Comparison of ENCODE assay signal across 17 cellular contexts in the genomic region with DNA sequence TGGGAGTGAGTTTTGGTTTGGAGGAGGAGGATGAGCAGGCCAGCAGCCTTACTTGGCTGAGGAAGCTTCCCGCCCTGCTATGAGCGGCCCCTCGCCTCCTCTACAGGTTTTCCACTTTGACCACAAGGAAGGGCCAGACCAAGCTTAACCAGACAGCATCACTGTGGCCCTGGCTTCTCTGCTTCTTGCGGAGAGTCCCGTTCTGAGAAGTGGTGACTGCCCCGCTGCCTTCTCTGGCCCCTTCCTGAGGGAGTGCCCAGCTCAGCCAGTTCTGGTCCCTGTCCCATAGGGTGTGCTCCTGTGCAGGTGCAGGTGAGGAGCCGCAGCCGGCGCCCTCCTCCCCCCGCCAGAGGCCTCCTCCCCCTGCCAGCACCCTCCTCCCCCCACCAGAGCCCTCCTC.
"Had no signal": no experiment of that assay in that cellular context is flagged by ENCODE, and none has a peak within 500 bp of the region (broad histone marks: within the 10 kb centered on the region; RNA-seq: fewer than 3 reads in every experiment).

No MANE protein-coding gene starts in this region.

- ATAC-seq: body of pancreas, foreskin keratinocyte, T-helper 17 cell had no signal

- H3K27me3 ChIP-seq: body of pancreas, ovary, sigmoid colon, transverse colon had no signal

- H3K36me3 ChIP-seq: ovary, transverse colon had no signal

- H3K27ac ChIP-seq: body of pancreas, coronary artery, foreskin keratinocyte, ovary, sigmoid colon, transverse colon had no signal

- H3K4me3 Mint-ChIP-seq: activated naive CD8-positive, alpha-beta T cell; T-helper 17 cell had no signal

- H3K4me1 ChIP-seq: body of pancreas, foreskin keratinocyte had no signal

- DNase-seq: activated CD4-positive, alpha-beta T cell treated with anti-CD3 and anti-CD28 coated beads for 48 hours; activated CD8-positive, alpha-beta memory T cell treated with anti-CD3 and anti-CD28 coated beads for 24 hours; activated gamma-delta T cell treated with Interleukin-2 at 50 U/mL for 16 hours; amniotic stem cell; body of pancreas; central memory CD4-positive, alpha-beta T cell; effector CD8-positive, alpha-beta T cell; foreskin keratinocyte; kidney glomerular epithelial cell; mesendoderm; ovary; sigmoid colon; stimulated activated CD4-positive, alpha-beta T cell treated with anti-CD3 and anti-CD28 coated beads, Interleukin-1b, Interleukin-23, amount 100 ng/mL, for 48 hours; T-helper 17 cell; transverse colon had no signal

- H3K27ac Mint-ChIP-seq: activated naive CD8-positive, alpha-beta T cell; T-helper 17 cell had no signal

- H3K9me3 ChIP-seq: body of pancreas, ovary, sigmoid colon, transverse colon had no signal

- H3K27me3 Mint-ChIP-seq: activated naive CD8-positive, alpha-beta T cell; T-helper 17 cell had no signal

- H3K4me3 ChIP-seq: body of pancreas, coronary artery, ovary, sigmoid colon, transverse colon had no signal
